11 cellular contexts compared by ENCODE assay signal in genomic region chr12:31496257-31496656, GRCh38.
"Had no signal": no experiment of that assay in that cellular context is flagged by ENCODE, and none has a peak within 500 bp of the region (broad histone marks: within the 10 kb centered on the region; RNA-seq: fewer than 3 reads in every experiment).

No MANE protein-coding gene starts in this region.

- DNase-seq: activated CD4-positive, alpha-beta T cell treated with anti-CD3 and anti-CD28 coated beads for 48 hours; activated CD8-positive, alpha-beta memory T cell treated with anti-CD3 and anti-CD28 coated beads, Interleukin-2, amount 50 U/mL, for 48 hours; activated CD8-positive, alpha-beta T cell treated with anti-CD3 and anti-CD28 coated beads, Interleukin-2, amount 10 ng/mL, durations not matched to agents 7 days and 5 days; activated naive CD4-positive, alpha-beta T cell; effector memory CD4-positive, alpha-beta T cell; glutamatergic neuron; naive thymus-derived CD4-positive, alpha-beta T cell; small intestine had no signal

- H3K4me3 Mint-ChIP-seq: activated CD8-positive, alpha-beta T cell treated with anti-CD3 and anti-CD28 coated beads, Interleukin-2, amount 10 ng/mL, durations not matched to agents 7 days and 5 days; naive thymus-derived CD4-positive, alpha-beta T cell; WTC11 had no signal

- H3K9me3 Mint-ChIP-seq: WTC11 had no signal

- H3K27ac ChIP-seq: tibial nerve, vagina had no signal

- H3K36me3 Mint-ChIP-seq: naive thymus-derived CD4-positive, alpha-beta T cell had no signal

- H3K9me3 ChIP-seq: tibial nerve, vagina had no signal

- H3K27ac Mint-ChIP-seq: activated CD8-positive, alpha-beta T cell treated with anti-CD3 and anti-CD28 coated beads, Interleukin-2, amount 10 ng/mL, durations not matched to agents 7 days and 5 days; naive thymus-derived CD4-positive, alpha-beta T cell had no signal

- H3K4me3 ChIP-seq: tibial nerve, vagina had no signal

- FAIRE-seq: small intestine had no signal

- ATAC-seq: activated CD8-positive, alpha-beta T cell treated with anti-CD3 and anti-CD28 coated beads, Interleukin-2, amount 10 ng/mL, durations not matched to agents 7 days and 5 days; naive thymus-derived CD4-positive, alpha-beta T cell; WTC11 had no signal

- H3K36me3 ChIP-seq: tibial nerve, vagina had no signal

- H3K27me3 ChIP-seq: tibial nerve, vagina had no signal
